ENCODE assay signal across 20 cellular contexts in genomic region chr13:112054616-112055015, GRCh38. TPM values are rescaled to one million over a fixed set of nuclear protein-coding genes. Genes with fewer than 3 reads are reported as not detected.
"Had no signal": no experiment of that assay in that cellular context is flagged by ENCODE, and none has a peak within 500 bp of the region (broad histone marks: within the 10 kb centered on the region; RNA-seq: fewer than 3 reads in every experiment).

No MANE protein-coding gene starts in this region.

- H3K4me3 Mint-ChIP-seq: activated naive CD4-positive, alpha-beta T cell treated with anti-CD3 and anti-CD28 coated beads for 36 hours; activated T-helper 17 cell treated with anti-CD3 and anti-CD28 coated beads, Interleukin-2, amount 50 U/mL, for 72 hours had no signal

- H3K4me1 Mint-ChIP-seq: activated T-helper 17 cell treated with anti-CD3 and anti-CD28 coated beads, Interleukin-2, amount 50 U/mL, for 72 hours had no signal

- DNase-seq: activated naive CD4-positive, alpha-beta T cell treated with anti-CD3 and anti-CD28 coated beads for 36 hours; caudate nucleus; colonic mucosa; left ventricle myocardium inferior; naive thymus-derived CD4-positive, alpha-beta T cell; psoas muscle; right lobe of liver; SHP77; stimulated activated CD4-positive, alpha-beta T cell treated with anti-CD3 and anti-CD28 coated beads, Interleukin-4, amount 100 ng/mL, for 4 hours; stimulated activated CD8-positive, alpha-beta memory T cell treated with anti-CD3 and anti-CD28 coated beads, Interleukin-4, amount 100 ng/mL, for 48 hours; stomach had no signal

- ATAC-seq: activated T-helper 17 cell treated with anti-CD3 and anti-CD28 coated beads, Interleukin-2, amount 50 U/mL, for 72 hours; esophagus mucosa; naive thymus-derived CD4-positive, alpha-beta T cell; psoas muscle; right lobe of liver; SK-N-SH treated with all-trans-retinoic acid at 6 μM for 48 hours had no signal

- H3K9me3 Mint-ChIP-seq: activated naive CD4-positive, alpha-beta T cell treated with anti-CD3 and anti-CD28 coated beads for 36 hours; activated T-helper 17 cell treated with anti-CD3 and anti-CD28 coated beads, Interleukin-2, amount 50 U/mL, for 72 hours had no signal

- H3K27ac Mint-ChIP-seq: activated naive CD4-positive, alpha-beta T cell treated with anti-CD3 and anti-CD28 coated beads for 36 hours; activated T-helper 17 cell treated with anti-CD3 and anti-CD28 coated beads, Interleukin-2, amount 50 U/mL, for 72 hours had no signal

RNA-seq across cellular contexts. Expression of gene SOX1, which starts 12.3 kb away (rescaled TPM):
- total RNA-seq: activated naive CD4-positive, alpha-beta T cell treated with anti-CD3 and anti-CD28 coated beads for 36 hours; activated T-helper 17 cell treated with anti-CD3 and anti-CD28 coated beads, Interleukin-2, amount 50 U/mL, for 72 hours; colonic mucosa; esophagus mucosa; left ventricle myocardium inferior; mononuclear cell; naive thymus-derived CD4-positive, alpha-beta T cell; osteoblast; psoas muscle; right lobe of liver; smooth muscle cell; stomach; T-helper 1 cell treated with Interleukin-12 subunit alpha and Interleukin-12 subunit beta and Interleukin-4 antibody, amounts not matched to agents 30 ng/mL and 1 ng/mL, for 36 hours; thoracic aorta; ureter had no signal
